ENCODE assay signal across 21 cellular contexts in the genomic region with DNA sequence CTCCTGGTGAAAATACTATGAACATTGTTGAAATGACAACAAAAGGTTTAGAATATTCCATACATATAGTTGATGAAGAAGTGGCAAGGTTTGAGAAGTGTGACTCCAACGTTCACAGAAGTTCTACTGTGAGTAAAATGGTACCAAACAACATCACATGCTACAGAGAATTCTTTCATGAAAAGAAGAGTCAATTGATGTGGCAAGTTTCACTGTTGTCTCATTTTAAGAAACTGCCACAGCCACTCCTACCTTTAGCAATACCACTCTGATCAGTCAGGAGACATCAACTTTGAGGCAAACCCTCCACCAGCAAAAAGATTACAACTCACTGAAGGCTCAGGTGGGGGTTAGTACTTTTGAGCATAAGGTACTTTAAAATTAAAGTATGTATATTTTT.
"Had no signal": no experiment of that assay in that cellular context is flagged by ENCODE, and none has a peak within 500 bp of the region (broad histone marks: within the 10 kb centered on the region; RNA-seq: fewer than 3 reads in every experiment).

No MANE protein-coding gene starts in this region.

- H3K4me3 Mint-ChIP-seq: IgD-negative memory B cell had no signal

- H3K36me3 Mint-ChIP-seq: IgD-negative memory B cell had no signal

- DNase-seq: Kasumi-1, MM.1S, NCI-H1092 treated with DMSO at 0.1 percent for 48 hours, NCI-H1436, NCI-H187, NCI-H2029, NCI-H2081 treated with DMSO at 0.1 percent for 48 hours, NCI-H2171, NCI-H226, NCI-H446, NCI-H510A, NCI-H524 treated with DMSO at 0.1 percent for 48 hours, NCI-H69, NCI-H774, Right ventricle myocardium superior, RPMI8226, SK-N-SH had no signal

- H3K9me3 ChIP-seq: SK-N-SH had no signal

- ATAC-seq: K562 had no signal

- H3K27ac Mint-ChIP-seq: IgD-negative memory B cell had no signal

- H3K4me3 ChIP-seq: K562 had no signal

- H3K4me1 Mint-ChIP-seq: IgD-negative memory B cell had no signal

- H3K27ac ChIP-seq: HL-60, KMS-11 had no signal

- H3K9ac ChIP-seq: KMS-11, SK-N-SH had no signal
